14 cellular contexts compared by ENCODE assay signal in genomic region chr6:48883116-48883515, GRCh38.
"Had no signal": no experiment of that assay in that cellular context is flagged by ENCODE, and none has a peak within 500 bp of the region (broad histone marks: within the 10 kb centered on the region; RNA-seq: fewer than 3 reads in every experiment).

No MANE protein-coding gene starts in this region.

- H3K4me2 ChIP-seq: hepatocyte had no signal

- H3K4me3 ChIP-seq: hepatocyte had no signal

- H3K27ac ChIP-seq: hepatocyte, VCaP had no signal

- H3K79me2 ChIP-seq: hepatocyte had no signal

- FAIRE-seq: keratinocyte had no signal

- H2AFZ ChIP-seq: hepatocyte had no signal

- ATAC-seq: activated naive CD8-positive, alpha-beta T cell treated with anti-CD3 and anti-CD28 coated beads, Interleukin-2, amount 50 U/mL, for 24 hours; left lobe of liver had no signal

- H3K27me3 ChIP-seq: hepatocyte had no signal

- DNase-seq: activated CD4-positive, alpha-beta T cell treated with anti-CD3 and anti-CD28 coated beads for 1 hour; activated CD4-positive, alpha-beta T cell treated with anti-CD3 and anti-CD28 coated beads, Interleukin-2, amount 50 U/mL, for 4 hours; activated naive CD4-positive, alpha-beta T cell treated with anti-CD3 and anti-CD28 coated beads for 36 hours; activated naive CD8-positive, alpha-beta T cell treated with anti-CD3 and anti-CD28 coated beads, Interleukin-2, amount 50 U/mL, for 24 hours; activated T-cell treated with anti-CD3 and anti-CD28 coated beads, Interleukin-2, amount 50 U/mL, for 1 hour; aorta; cerebellar nuclear complex; endodermal cell; naive B cell; stimulated activated CD4-positive, alpha-beta T cell treated with anti-CD3 and anti-CD28 coated beads, Interleukin-1b, Interleukin-23, amount 100 ng/mL, for 48 hours had no signal
